In the genomic region with DNA sequence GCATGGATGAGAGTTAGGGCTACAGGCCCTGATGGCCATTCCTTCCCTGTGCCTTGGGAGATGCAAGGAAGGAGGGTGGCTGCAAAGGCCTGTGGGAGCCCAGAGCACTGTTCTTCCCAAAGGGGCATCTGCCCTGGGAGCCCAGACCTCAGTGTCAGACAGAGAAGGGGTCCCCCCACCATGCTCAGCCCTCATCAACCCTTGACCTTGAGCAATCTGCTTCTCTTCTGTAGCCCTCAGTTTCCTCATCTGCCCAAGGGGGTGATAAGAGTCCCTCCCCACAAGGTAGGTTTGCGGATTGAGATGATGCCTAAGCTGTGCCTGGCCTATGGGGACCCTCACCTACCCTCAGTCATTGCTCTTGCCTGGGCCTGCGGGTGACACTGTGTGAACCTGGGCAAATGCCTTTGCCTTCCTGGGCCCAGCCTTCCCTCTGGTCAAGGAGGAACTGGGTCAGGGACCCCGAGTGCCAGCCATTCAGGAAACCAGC, we compare ENCODE assay signal across 15 cellular contexts. TPM values are rescaled to one million over a fixed set of nuclear protein-coding genes. Genes with fewer than 3 reads are reported as not detected.
DNase-seq lines count a peak whose midpoint lies in the region; ATAC-seq and TF ChIP-seq lines count a peak whose summit lies in the region.
"Had no signal": no experiment of that assay in that cellular context is flagged by ENCODE, and none has a peak within 500 bp of the region (broad histone marks: within the 10 kb centered on the region; RNA-seq: fewer than 3 reads in every experiment).

No MANE protein-coding gene starts in this region.

- no peaks in the 10 kb centered on the region for H3K4me1 ChIP-seq in GM23338 (ENCODE audit: insufficient read depth)

- no peak overlapping the region for H2AFZ ChIP-seq in GM23338

- no peaks in the 10 kb centered on the region for H3K79me2 ChIP-seq in GM23338 (replicated peaks; ENCODE audit: insufficient read depth)

- H3K27ac ChIP-seq in GM23338 (ENCODE audit: low read depth) = no peak overlapping the region
- H3K27ac ChIP-seq: upper lobe of right lung, VCaP had no signal

- H4K20me1 ChIP-seq in GM23338 (replicated peaks; ENCODE audit: insufficient read depth) = no peaks in the 10 kb centered on the region

- H3K27ac Mint-ChIP-seq in activated naive CD8-positive, alpha-beta T cell treated with anti-CD3 and anti-CD28 coated beads for 36 hours = peak overlapping the region; percentile 53
- H3K27ac Mint-ChIP-seq in GM23338 = no peak overlapping the region
- H3K27ac Mint-ChIP-seq: activated naive CD8-positive, alpha-beta T cell treated with anti-CD3 and anti-CD28 coated beads, Interleukin-2, amount 10 ng/mL, durations not matched to agents 7 days and 5 days; CD8-positive, alpha-beta memory T cell; immature natural killer cell had no signal

- H3F3A ChIP-seq in GM23338 (replicated peaks; ENCODE audit: low read depth) = no peaks in the 10 kb centered on the region

- in situ Hi-C loops in ACHN (cut with HindIII; ENCODE audit: low pct_ligation_motif_present, low pct_unique_long_range_greater_than_20kb, low sequenced_read_pairs) = no loop called here

- no peaks in the 10 kb centered on the region for H3K36me3 Mint-ChIP-seq in activated naive CD8-positive, alpha-beta T cell treated with anti-CD3 and anti-CD28 coated beads for 36 hours
- no peaks in the 10 kb centered on the region for H3K36me3 Mint-ChIP-seq in GM23338 (ENCODE audit: low read depth)
- H3K36me3 Mint-ChIP-seq: activated naive CD8-positive, alpha-beta T cell treated with anti-CD3 and anti-CD28 coated beads, Interleukin-2, amount 10 ng/mL, durations not matched to agents 7 days and 5 days; CD8-positive, alpha-beta memory T cell; immature natural killer cell had no signal

- peaks cover 49% of the 10 kb centered on the region for H3K27me3 ChIP-seq in GM23338 (ENCODE audit: insufficient read depth)
- H3K27me3 ChIP-seq: upper lobe of right lung had no signal

- DNase-seq in activated naive CD8-positive, alpha-beta T cell treated with anti-CD3 and anti-CD28 coated beads for 36 hours = no peak
- DNase-seq in GM23338 (ENCODE audit: low spot score) (no peak), amniotic stem cell (lab: John Stamatoyannopoulos, UW) (no peak), NCI-H1092 treated with DMSO at 0.1 percent for 48 hours (lab: John Stamatoyannopoulos, UW) (no peak), ACHN (no peak)
- DNase-seq: activated naive CD8-positive, alpha-beta T cell treated with anti-CD3 and anti-CD28 coated beads, Interleukin-2, amount 10 ng/mL, durations not matched to agents 7 days and 5 days; CD8-positive, alpha-beta memory T cell; immature natural killer cell; KBM-7; upper lobe of right lung had no signal

- ATAC-seq in GM18508 (IDR thresholded peaks at IDR 0.05; ENCODE audit: insufficient read depth, unreplicated experiment) = peak; percentile 8
- peak; percentile 31 for ATAC-seq in GM21390 (IDR thresholded peaks at IDR 0.05; ENCODE audit: unreplicated experiment)
- ATAC-seq in HG03095 (IDR thresholded peaks at IDR 0.05; ENCODE audit: unreplicated experiment) = peak; percentile 17
- no peak for ATAC-seq in GM23338

- H3K4me3 Mint-ChIP-seq in activated naive CD8-positive, alpha-beta T cell treated with anti-CD3 and anti-CD28 coated beads for 36 hours = no peak overlapping the region
- H3K4me3 Mint-ChIP-seq in GM23338 = no peak overlapping the region
- H3K4me3 Mint-ChIP-seq: activated naive CD8-positive, alpha-beta T cell treated with anti-CD3 and anti-CD28 coated beads, Interleukin-2, amount 10 ng/mL, durations not matched to agents 7 days and 5 days; CD8-positive, alpha-beta memory T cell; immature natural killer cell; neural crest cell had no signal

- no peak overlapping the region for H3K4me3 ChIP-seq in GM23338
- H3K4me3 ChIP-seq: upper lobe of right lung had no signal

- H3K9me3 Mint-ChIP-seq in activated naive CD8-positive, alpha-beta T cell treated with anti-CD3 and anti-CD28 coated beads for 36 hours = no peaks in the 10 kb centered on the region
- no peaks in the 10 kb centered on the region for H3K9me3 Mint-ChIP-seq in GM23338
- H3K9me3 Mint-ChIP-seq: activated naive CD8-positive, alpha-beta T cell treated with anti-CD3 and anti-CD28 coated beads, Interleukin-2, amount 10 ng/mL, durations not matched to agents 7 days and 5 days; CD8-positive, alpha-beta memory T cell; immature natural killer cell; neural crest cell had no signal

- H3K27me3 Mint-ChIP-seq in activated naive CD8-positive, alpha-beta T cell treated with anti-CD3 and anti-CD28 coated beads for 36 hours = no peaks in the 10 kb centered on the region
- H3K27me3 Mint-ChIP-seq in GM23338 (ENCODE audit: insufficient read depth, low read depth, poor library complexity) = peaks cover 33% of the 10 kb centered on the region
- H3K27me3 Mint-ChIP-seq: CD8-positive, alpha-beta memory T cell had no signal

- no peaks in the 10 kb centered on the region for H3K9me2 ChIP-seq in GM23338 (ENCODE audit: insufficient read depth)

- H3K4me2 ChIP-seq in GM23338 = no peak overlapping the region

- H3K36me3 ChIP-seq in GM23338 (ENCODE audit: insufficient read depth) = no peaks in the 10 kb centered on the region
- H3K36me3 ChIP-seq: upper lobe of right lung had no signal

- peaks cover 26% of the 10 kb centered on the region for H3K4me1 Mint-ChIP-seq in activated naive CD8-positive, alpha-beta T cell treated with anti-CD3 and anti-CD28 coated beads for 36 hours
- peaks cover 5% of the 10 kb centered on the region; the same call in 2 of the 3 replicates for H3K4me1 Mint-ChIP-seq in GM23338

- no peak for TF ChIP-seq CTCF in GM23338 (conservative IDR thresholded peaks at IDR 0.05; ENCODE audit: low read depth in 2 of 2)

TF ChIP-seq in GM23338, 12 proteins besides CTCF, POLR2A, EP300 and RAD21 (continues in another document):
- no peak for TF ChIP-seq EZH2phosphoT487 (IDR thresholded peaks at IDR 0.05; ENCODE audit: unreplicated experiment)
- TF ChIP-seq ZNF462 (CRISPR knock-in tag; IDR thresholded peaks at IDR 0.05) = no peak
- TF ChIP-seq POLR2AphosphoS5 (IDR thresholded peaks at IDR 0.05; ENCODE audit: low read depth) = no peak
- no peak for TF ChIP-seq JUNB (IDR thresholded peaks at IDR 0.05; ENCODE audit: unreplicated experiment)
- TF ChIP-seq ZNF114 (CRISPR knock-in tag; IDR thresholded peaks at IDR 0.05) = no peak

RNA-seq across cellular contexts. Expression of gene IGLL5, which starts 47.5 kb away (rescaled TPM):
- under 1 TPM; 0.62 to 0.93 TPM for total RNA-seq in activated naive CD8-positive, alpha-beta T cell treated with anti-CD3 and anti-CD28 coated beads for 36 hours
- not detected in 2 replicates for total RNA-seq in GM23338 (2014; rRNA removed; shearing (Covaris generic))
- not detected in 2 replicates for polyA plus RNA-seq in GM23338 (2016; fragmentation: Nextera tagmentation; extraction: Ambion mirVana)
- total RNA-seq: activated naive CD8-positive, alpha-beta T cell treated with anti-CD3 and anti-CD28 coated beads, Interleukin-2, amount 10 ng/mL, durations not matched to agents 7 days and 5 days; CD8-positive, alpha-beta memory T cell; neural crest cell had no signal
- polyA plus RNA-seq: CD8-positive, alpha-beta memory T cell had no signal
